ENCODE assay signal across 8 cellular contexts in the genomic region with DNA sequence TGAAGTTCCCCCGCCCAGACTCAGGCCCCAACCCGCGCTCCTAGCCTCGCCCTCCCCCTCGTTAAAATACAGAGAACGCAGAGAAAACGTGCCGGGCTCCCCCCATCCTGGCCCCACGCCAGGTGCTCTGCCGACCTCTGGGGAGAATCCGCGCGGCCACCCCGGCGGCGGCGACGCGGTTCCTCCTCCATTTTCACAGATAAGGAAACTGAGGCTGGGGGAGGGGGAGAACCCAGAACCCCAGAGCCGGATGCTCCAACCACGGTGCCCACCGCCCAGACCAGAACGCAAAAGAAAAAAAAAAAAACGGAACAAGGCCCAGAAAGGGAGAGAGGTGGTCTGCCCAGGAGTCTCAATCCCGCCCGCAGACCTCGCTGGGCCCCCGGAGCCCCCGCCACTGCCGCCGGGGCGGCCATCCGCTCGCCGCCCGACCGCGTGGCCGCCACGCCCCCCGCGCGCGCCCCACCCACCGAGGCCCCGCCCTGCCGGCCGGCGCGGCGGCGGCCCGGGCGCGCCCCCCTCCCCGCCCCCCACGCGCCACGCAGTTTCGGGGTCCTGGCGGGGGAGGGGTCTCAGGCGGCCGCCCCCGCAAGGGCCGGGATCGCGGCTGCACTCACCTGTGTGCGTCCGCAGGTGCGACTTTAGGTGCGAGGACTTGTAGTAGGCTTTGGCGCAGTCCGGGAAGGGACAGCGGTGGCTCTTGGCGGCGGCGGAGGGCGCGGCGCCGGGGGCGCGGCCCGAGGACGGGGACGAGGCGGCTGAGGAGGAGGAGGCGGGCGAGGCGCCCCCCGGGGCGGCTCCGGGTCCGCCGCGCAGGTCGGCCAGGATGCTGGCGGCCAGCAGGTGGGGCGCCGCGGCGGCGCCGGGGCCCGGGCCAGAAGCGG. TPM values are rescaled to one million over a fixed set of nuclear protein-coding genes. Genes with fewer than 3 reads are reported as not detected.
A peak's percentile ranks its signal among the peaks of the same experiment; 100 is the strongest.
DNase-seq lines count a peak whose midpoint lies in the region; ATAC-seq, FAIRE-seq and TF ChIP-seq lines count a peak whose summit lies in the region.

No MANE protein-coding gene starts in this region.

- peak overlapping the region; percentile 97 to 99 for H3K4me3 Mint-ChIP-seq in stimulated activated naive CD8-positive, alpha-beta T cell treated with anti-CD3 and anti-CD28 coated beads, Interleukin-15, amount 100 ng/mL, for 72 hours

- no peak for TF ChIP-seq RAD21 in SK-N-SH (IDR thresholded peaks at IDR 0.05; ENCODE audit: low read length)
- TF ChIP-seq RAD21 in K562 (CRISPR knock-in tag; conservative IDR thresholded peaks at IDR 0.05 in 1 of 2, IDR thresholded peaks at IDR 0.05 in 1 of 2): no peak

- H3K9ac ChIP-seq in SK-N-SH: peak overlapping the region; percentile 87
- H3K9ac ChIP-seq in K562 (ENCODE audit: insufficient read depth in 1 of 2, low read depth in 2 of 2, low read length in 2 of 2): peak overlapping the region; percentile 84 to 97

- CTCF ChIA-PET in SK-N-SH (lab: Yijun Ruan, JAX) (no interaction called here), K562 (lab: Yijun Ruan, JAX; ENCODE audit: low intra/inter-chr PET ratio) (no interaction called here)

- H3K27ac Mint-ChIP-seq in stimulated activated naive CD8-positive, alpha-beta T cell treated with anti-CD3 and anti-CD28 coated beads, Interleukin-15, amount 100 ng/mL, for 72 hours: peak overlapping the region; percentile 95 to 99

- H3K9me3 Mint-ChIP-seq in stimulated activated naive CD8-positive, alpha-beta T cell treated with anti-CD3 and anti-CD28 coated beads, Interleukin-15, amount 100 ng/mL, for 72 hours: no peaks in the 10 kb centered on the region

- intact Hi-C loops in K562 (cut with micrococcal nuclease) (loop anchor here (1.0 kb wide), 1 partner anchor 42 kb away; no protein-coding TSS in a partner anchor), lower leg skin (cut with DNase I; ENCODE audit: low total_unique reads) (no loop called here)

- peaks cover 49% of the 10 kb centered on the region for H4K20me1 ChIP-seq in SK-N-SH (ENCODE audit: insufficient read depth)
- peaks cover 28% of the 10 kb centered on the region for H4K20me1 ChIP-seq in K562 (replicated peaks; ENCODE audit: control insufficient read depth, insufficient read depth, low read length)

- no peak for FAIRE-seq in K562 (lab: Jason Lieb, UNC)

- H3K4me3 ChIP-seq in GM12864 (ENCODE audit: low read depth, low read length) (peak overlapping the region; percentile 81), SK-N-SH (ENCODE audit: low read depth in 2 of 2, low read length in 1 of 2) (peak overlapping the region; percentile 81 to 90), K562 (peak overlapping the region; percentile 95), lower leg skin (ENCODE audit: low read depth, poor library complexity, severe bottlenecking) (peak overlapping the region; percentile 80)

- TF ChIP-seq CTCF in GM12864 (IDR thresholded peaks at IDR 0.05; ENCODE audit: low read depth, low read length, missing control alignments) (no peak), SK-N-SH (IDR thresholded peaks at IDR 0.05) (no peak), K562 (IDR thresholded peaks at IDR 0.05 in 2 of 3, conservative IDR thresholded peaks at IDR 0.05 in 1 of 3; ENCODE audit: insufficient read depth in 2 of 3, low read depth in 1 of 3, low read length in 3 of 3) (no peak), lower leg skin (IDR thresholded peaks at IDR 0.05) (no peak)

- DNase-seq in GM12864 (ENCODE audit: low read depth) (no peak), SK-N-SH (peak; percentile 87), K562 (ENCODE audit: extremely low read depth in 1 of 4, low spot score in 3 of 4) (peak; percentile 53 to 84 (median 66)), lower leg skin (ENCODE audit: low spot score in 2 of 2) (peak in 1 of 2 donors; percentile 87), NCI-H526 treated with DMSO at 0.1 percent for 48 hours (lab: John Stamatoyannopoulos, UW) (no peak)
- DNase-seq in stimulated activated naive CD8-positive, alpha-beta T cell treated with anti-CD3 and anti-CD28 coated beads, Interleukin-15, amount 100 ng/mL, for 72 hours: peak; percentile 62 to 66

- peaks cover 70% of the 10 kb centered on the region for H3K4me1 Mint-ChIP-seq in stimulated activated naive CD8-positive, alpha-beta T cell treated with anti-CD3 and anti-CD28 coated beads, Interleukin-15, amount 100 ng/mL, for 72 hours

- peak; percentile 58; the same call in 1 of the 2 replicates for TF ChIP-seq POLR2A in K562 (conservative IDR thresholded peaks at IDR 0.05)
- no peak for TF ChIP-seq POLR2A in lower leg skin (IDR thresholded peaks at IDR 0.05)

- peaks cover 3% of the 10 kb centered on the region for H3F3A ChIP-seq in SK-N-SH (replicated peaks; ENCODE audit: insufficient read depth)

- POLR2A ChIA-PET in SK-N-SH (lab: Yijun Ruan, JAX): no interaction called here
- POLR2A ChIA-PET in K562 (lab: Yijun Ruan, JAX): interaction anchor here (0.6 kb wide), 1 partner anchor 199 kb away, joined by 3 read pairs; no protein-coding TSS in a partner anchor

- BruUV-seq in K562 (replicated peaks; lab: Mats Ljungman, UMichigan): no TSS peak

- H3K9me3 ChIP-seq in SK-N-SH (no peaks in the 10 kb centered on the region), K562 (replicated peaks; ENCODE audit: control insufficient read depth, insufficient read depth, low read depth, low read length) (no peaks in the 10 kb centered on the region)

- in situ Hi-C loops in K562 (cut with MboI): no loop called here

- H2AFZ ChIP-seq in SK-N-SH (ENCODE audit: low read depth) (no peak overlapping the region), K562 (ENCODE audit: low read depth, low read length) (0 out of 2 replicates have a peak overlapping the region, but pooled peaks have one; percentile 55)

- H3K4me2 ChIP-seq in SK-N-SH: peak overlapping the region; percentile 98
- H3K4me2 ChIP-seq in K562 (ENCODE audit: insufficient read depth, low read length): peak overlapping the region; percentile 82

- H3K27ac ChIP-seq in SK-N-SH (ENCODE audit: low read depth in 2 of 2, low read length in 1 of 2) (peak overlapping the region; percentile 67 to 86), K562 (ENCODE audit: extremely low read depth, low read depth, low read length) (peak overlapping the region; percentile 85)

- H3K27me3 Mint-ChIP-seq in stimulated activated naive CD8-positive, alpha-beta T cell treated with anti-CD3 and anti-CD28 coated beads, Interleukin-15, amount 100 ng/mL, for 72 hours: no peaks in the 10 kb centered on the region

- 0% methylated on average over 21 of the region's 106 CpGs for WGBS in SK-N-SH (ENCODE audit: low lambda C conversion rate)
- under 1% methylated on average over 52 of the region's 106 CpGs for WGBS in K562 (ENCODE audit: insufficient coverage, low coverage, missing lambda C conversion rate)
- 0 to 1% methylated on average over 42 to 72 of the region's 106 CpGs for WGBS in lower leg skin, 2 donors

- no peaks in the 10 kb centered on the region for H3K9me2 ChIP-seq in SK-N-SH

- peaks cover 72% of the 10 kb centered on the region for H3K79me2 ChIP-seq in SK-N-SH (ENCODE audit: insufficient read depth)
- peaks cover 62% of the 10 kb centered on the region for H3K79me2 ChIP-seq in K562 (ENCODE audit: control insufficient read depth, insufficient read depth, low read length)

- H3K36me3 ChIP-seq in SK-N-SH (replicated peaks in 1 of 2; ENCODE audit: control insufficient read depth in 1 of 2, insufficient read depth in 2 of 2, low read length in 1 of 2) (no peaks in the 10 kb centered on the region), K562 (ENCODE audit: control insufficient read depth, insufficient read depth, low read length) (no peaks in the 10 kb centered on the region; the same call in 2 of the 3 replicates)

- H3K27me3 ChIP-seq in SK-N-SH (ENCODE audit: insufficient read depth) (no peaks in the 10 kb centered on the region), K562 (ENCODE audit: control insufficient read depth in 2 of 2, insufficient read depth in 2 of 2, low read length in 2 of 2) (no peaks in the 10 kb centered on the region)

- TF ChIP-seq EP300 in SK-N-SH (IDR thresholded peaks at IDR 0.05; ENCODE audit: borderline replicate concordance in 1 of 2, low read depth in 1 of 2, low read length in 1 of 2): no peak
- no peak for TF ChIP-seq EP300 in K562 (IDR thresholded peaks at IDR 0.05; ENCODE audit: low read length)

- H3K9me1 ChIP-seq in K562 (ENCODE audit: control insufficient read depth, insufficient read depth, low read length): peaks cover 5% of the 10 kb centered on the region

- ATAC-seq in HG02885 (IDR thresholded peaks at IDR 0.05; ENCODE audit: poor library complexity, unreplicated experiment) (peak; percentile 26), K562 (no peak), HG03520 (IDR thresholded peaks at IDR 0.05; ENCODE audit: unreplicated experiment) (no peak)
- ATAC-seq in stimulated activated naive CD8-positive, alpha-beta T cell treated with anti-CD3 and anti-CD28 coated beads, Interleukin-15, amount 100 ng/mL, for 72 hours: peak; percentile 2

- H3K4me1 ChIP-seq in SK-N-SH (ENCODE audit: control insufficient read depth in 1 of 2, insufficient read depth in 2 of 2, low read depth in 1 of 2, low read length in 1 of 2): peaks cover 22 to 44% of the 10 kb centered on the region in 2 experiments; a peak in 3 of 4 replicates
- peaks cover 40 to 77% of the 10 kb centered on the region in 2 experiments for H3K4me1 ChIP-seq in K562 (replicated peaks in 1 of 2; ENCODE audit: control insufficient read depth in 2 of 2, insufficient read depth in 2 of 2, low read length in 2 of 2)

RNA-seq across cellular contexts. Expression of a gene that starts 0.7 kb away (rescaled TPM):
- polyA plus RNA-seq in SK-N-SH (2012; rRNA removed): 11.3 and 16.1 TPM in 2 replicates
- polyA plus RNA-seq in SK-N-SH (2012; cell fraction: cytosol; rRNA removed): 11.6 and 17.8 TPM in 2 replicates
- polyA plus RNA-seq in SK-N-SH (2012; cell fraction: nucleus; rRNA removed): 28.7 and 43.5 TPM in 2 replicates
- total RNA-seq in K562 (2011; cell fraction: chromatin; rRNA removed; ENCODE audit: low replicate concordance): 5.8 and 14.0 TPM in 2 replicates
- total RNA-seq in K562 (2011; cell fraction: nucleolus; rRNA removed): 11.7 and 16.7 TPM in 2 replicates
- 6.4 and 7.5 TPM in 2 replicates for total RNA-seq in K562 (2011; cell fraction: nucleoplasm; rRNA removed)
- 15.5 and 22.0 TPM in 2 replicates for total RNA-seq in K562 (2014; rRNA removed)
- total RNA-seq in K562 (2014; rRNA removed; fragmentation: Illumina TruSeq; extraction: Trizol): 3.4 and 3.8 TPM in 2 replicates
- 7.9 and 9.4 TPM in 2 replicates for total RNA-seq in K562 (2015; rRNA removed; fragmentation: Illumina TruSeq; extraction: Trizol)
- 59.1 and 60.4 TPM in 2 replicates for total RNA-seq in K562 (2021)
- 3.7 and 4.8 TPM in 2 replicates for polyA plus RNA-seq in K562 (2011; rRNA removed)
- polyA plus RNA-seq in K562 (2011; cell fraction: cytosol; rRNA removed): 7.1 and 44.8 TPM in 2 replicates
- polyA plus RNA-seq in K562 (2011; cell fraction: nucleus; rRNA removed): 14.2 and 29.1 TPM in 2 replicates
- polyA plus RNA-seq in K562 (2012): 20.8 and 23.7 TPM in 2 replicates
- polyA plus RNA-seq in K562 (2014; fragmentation: Illumina TruSeq; extraction: Trizol): 6.8 and 13.1 TPM in 2 replicates
- polyA plus RNA-seq in K562 (2014; fragmentation: Nextera tagmentation; extraction: Ambion mirVana): under 1 TPM; 0.04 to 0.10 TPM
- 15.4 and 27.5 TPM in 2 replicates for polyA plus RNA-seq in K562 (2014; rRNA removed)
- polyA minus RNA-seq in K562 (2011; rRNA and poly(A)+ RNA removed): 1.0 and 1.3 TPM in 2 replicates
- 15.0 and 25.4 TPM in 2 replicates for polyA minus RNA-seq in K562 (2011; cell fraction: cytosol; rRNA and poly(A)+ RNA removed)
- polyA minus RNA-seq in K562 (2011; cell fraction: nucleus; rRNA and poly(A)+ RNA removed): 5.8 and 6.6 TPM in 2 replicates
- 10 to 100 TPM in 3 of 4 donors, 1 to 10 TPM in 1; 9.0 to 16.2 (median 13.5) TPM for total RNA-seq in lower leg skin

RNA-seq across cellular contexts. Expression of a gene that starts 14.4 kb away (rescaled TPM):
- 9.0 and 18.8 TPM in 2 replicates for polyA plus RNA-seq in SK-N-SH (2012; rRNA removed)
- 7.1 and 12.6 TPM in 2 replicates for polyA plus RNA-seq in SK-N-SH (2012; cell fraction: cytosol; rRNA removed)
- 87.2 and 224 TPM in 2 replicates for polyA plus RNA-seq in SK-N-SH (2012; cell fraction: nucleus; rRNA removed)
- 46.7 and 163 TPM in 2 replicates for total RNA-seq in K562 (2011; cell fraction: chromatin; rRNA removed; ENCODE audit: low replicate concordance)
- 112 and 114 TPM in 2 replicates for total RNA-seq in K562 (2011; cell fraction: nucleolus; rRNA removed)
- total RNA-seq in K562 (2011; cell fraction: nucleoplasm; rRNA removed): 55.0 and 57.6 TPM in 2 replicates
- 15.8 and 21.9 TPM in 2 replicates for total RNA-seq in K562 (2014; rRNA removed)
- total RNA-seq in K562 (2014; rRNA removed; fragmentation: Illumina TruSeq; extraction: Trizol): 3.5 and 4.5 TPM in 2 replicates
- 15.8 and 20.8 TPM in 2 replicates for total RNA-seq in K562 (2015; rRNA removed; fragmentation: Illumina TruSeq; extraction: Trizol)
- total RNA-seq in K562 (2021): 52.4 and 63.3 TPM in 2 replicates
- polyA plus RNA-seq in K562 (2011; rRNA removed): 14.6 and 21.5 TPM in 2 replicates
- 17.4 and 27.3 TPM in 2 replicates for polyA plus RNA-seq in K562 (2011; cell fraction: cytosol; rRNA removed)
- polyA plus RNA-seq in K562 (2011; cell fraction: nucleus; rRNA removed): 56.5 and 100 TPM in 2 replicates
- polyA plus RNA-seq in K562 (2012): 37.1 and 39.8 TPM in 2 replicates
- polyA plus RNA-seq in K562 (2014; fragmentation: Illumina TruSeq; extraction: Trizol): 16.7 and 40.7 TPM in 2 replicates
- under 1 TPM; 0.04 to 0.29 TPM for polyA plus RNA-seq in K562 (2014; fragmentation: Nextera tagmentation; extraction: Ambion mirVana)
- polyA plus RNA-seq in K562 (2014; rRNA removed): 31.0 and 50.1 TPM in 2 replicates
- 7.4 and 11.2 TPM in 2 replicates for polyA minus RNA-seq in K562 (2011; rRNA and poly(A)+ RNA removed)
- polyA minus RNA-seq in K562 (2011; cell fraction: cytosol; rRNA and poly(A)+ RNA removed): 23.8 and 34.7 TPM in 2 replicates
- 19.5 and 21.3 TPM in 2 replicates for polyA minus RNA-seq in K562 (2011; cell fraction: nucleus; rRNA and poly(A)+ RNA removed)
- 10 to 100 TPM; 32.9 to 51.1 (median 41.2) TPM for total RNA-seq in lower leg skin

RNA-seq across cellular contexts. Expression of a gene that starts 22.6 kb away (rescaled TPM):
- polyA plus RNA-seq in SK-N-SH (2012; rRNA removed): 61.1 and 69.1 TPM in 2 replicates
- 25.5 and 46.5 TPM in 2 replicates for polyA plus RNA-seq in SK-N-SH (2012; cell fraction: cytosol; rRNA removed)
- 86.6 and 88.2 TPM in 2 replicates for polyA plus RNA-seq in SK-N-SH (2012; cell fraction: nucleus; rRNA removed)
- total RNA-seq in K562 (2011; cell fraction: chromatin; rRNA removed; ENCODE audit: low replicate concordance): 29.4 and 87.9 TPM in 2 replicates
- total RNA-seq in K562 (2011; cell fraction: nucleolus; rRNA removed): 61.7 and 67.8 TPM in 2 replicates
- 40.1 and 45.4 TPM in 2 replicates for total RNA-seq in K562 (2011; cell fraction: nucleoplasm; rRNA removed)
- total RNA-seq in K562 (2014; rRNA removed): 135 and 157 TPM in 2 replicates
- total RNA-seq in K562 (2014; rRNA removed; fragmentation: Illumina TruSeq; extraction: Trizol): 0.93 and 1.5 TPM in 2 replicates
- 18.9 and 26.5 TPM in 2 replicates for total RNA-seq in K562 (2015; rRNA removed; fragmentation: Illumina TruSeq; extraction: Trizol)
- total RNA-seq in K562 (2021): 84.2 and 87.7 TPM in 2 replicates
- polyA plus RNA-seq in K562 (2011; rRNA removed): 24.6 and 45.3 TPM in 2 replicates
- 54.2 and 174 TPM in 2 replicates for polyA plus RNA-seq in K562 (2011; cell fraction: cytosol; rRNA removed)
- polyA plus RNA-seq in K562 (2011; cell fraction: nucleus; rRNA removed): 117 and 184 TPM in 2 replicates
- 47.5 and 74.5 TPM in 2 replicates for polyA plus RNA-seq in K562 (2012)
- 3.6 and 16.9 TPM in 2 replicates for polyA plus RNA-seq in K562 (2014; fragmentation: Illumina TruSeq; extraction: Trizol)
- polyA plus RNA-seq in K562 (2014; fragmentation: Nextera tagmentation; extraction: Ambion mirVana): under 1 TPM in 1 of 2 experiments, not detected in 1; 0.04 TPM
- polyA plus RNA-seq in K562 (2014; rRNA removed): 95.1 and 99.0 TPM in 2 replicates
- 6.9 and 11.0 TPM in 2 replicates for polyA minus RNA-seq in K562 (2011; rRNA and poly(A)+ RNA removed)
- 26.1 and 39.4 TPM in 2 replicates for polyA minus RNA-seq in K562 (2011; cell fraction: cytosol; rRNA and poly(A)+ RNA removed)
- polyA minus RNA-seq in K562 (2011; cell fraction: nucleus; rRNA and poly(A)+ RNA removed): 15.3 and 15.8 TPM in 2 replicates
- total RNA-seq in lower leg skin: 100 to 1,000 TPM; 154 to 201 (median 186) TPM

RNA-seq across cellular contexts. Expression of a gene that starts 42.5 kb away (rescaled TPM):
- polyA plus RNA-seq in SK-N-SH (2012; rRNA removed) (1.7 and 2.8 TPM in 2 replicates), K562 (2011; rRNA removed) (0.67 and 1.1 TPM in 2 replicates), K562 (2014; fragmentation: Illumina TruSeq; extraction: Trizol) (0.68 TPM in 1 of 2 replicates, not detected in the other), K562 (2014; fragmentation: Nextera tagmentation; extraction: Ambion mirVana) (not detected), K562 (2014; rRNA removed) (9.2 and 10.2 TPM in 2 replicates)
- 1.3 and 2.1 TPM in 2 replicates for polyA plus RNA-seq in SK-N-SH (2012; cell fraction: cytosol; rRNA removed)
- 7.3 and 12.1 TPM in 2 replicates for polyA plus RNA-seq in SK-N-SH (2012; cell fraction: nucleus; rRNA removed)
- 6.3 and 20.5 TPM in 2 replicates for total RNA-seq in K562 (2011; cell fraction: chromatin; rRNA removed; ENCODE audit: low replicate concordance)
- 18.0 and 18.5 TPM in 2 replicates for total RNA-seq in K562 (2011; cell fraction: nucleolus; rRNA removed)
- total RNA-seq in K562 (2011; cell fraction: nucleoplasm; rRNA removed): 5.6 and 6.9 TPM in 2 replicates
- total RNA-seq in K562 (2014; rRNA removed) (7.8 and 10.4 TPM in 2 replicates), K562 (2014; rRNA removed; fragmentation: Illumina TruSeq; extraction: Trizol) (not detected in 2 replicates), K562 (2015; rRNA removed; fragmentation: Illumina TruSeq; extraction: Trizol) (0.72 and 1.7 TPM in 2 replicates), K562 (2021) (15.1 and 15.6 TPM in 2 replicates), lower leg skin (10 to 100 TPM; 20.1 to 27.3 (median 25.7) TPM)
- 1.1 and 11.4 TPM in 2 replicates for polyA plus RNA-seq in K562 (2011; cell fraction: cytosol; rRNA removed)
- polyA plus RNA-seq in K562 (2011; cell fraction: nucleus; rRNA removed): 3.3 and 11.9 TPM in 2 replicates
- polyA plus RNA-seq in K562 (2012): 6.8 and 6.9 TPM in 2 replicates
- 0.18 and 0.21 TPM in 2 replicates for polyA minus RNA-seq in K562 (2011; rRNA and poly(A)+ RNA removed)
- polyA minus RNA-seq in K562 (2011; cell fraction: cytosol; rRNA and poly(A)+ RNA removed): 4.5 and 5.4 TPM in 2 replicates
- polyA minus RNA-seq in K562 (2011; cell fraction: nucleus; rRNA and poly(A)+ RNA removed): 2.1 and 3.4 TPM in 2 replicates

RNA-seq across cellular contexts. Expression of a gene that starts 42.5 kb away (rescaled TPM):
- polyA plus RNA-seq in SK-N-SH (2012; rRNA removed): 11.8 and 30.0 TPM in 2 replicates
- 16.4 and 28.2 TPM in 2 replicates for polyA plus RNA-seq in SK-N-SH (2012; cell fraction: cytosol; rRNA removed)
- 67.1 and 70.7 TPM in 2 replicates for polyA plus RNA-seq in SK-N-SH (2012; cell fraction: nucleus; rRNA removed)
- total RNA-seq in K562 (2011; cell fraction: chromatin; rRNA removed; ENCODE audit: low replicate concordance): 53.4 and 162 TPM in 2 replicates
- 113 and 133 TPM in 2 replicates for total RNA-seq in K562 (2011; cell fraction: nucleolus; rRNA removed)
- 92.1 and 94.1 TPM in 2 replicates for total RNA-seq in K562 (2011; cell fraction: nucleoplasm; rRNA removed)
- total RNA-seq in K562 (2014; rRNA removed): 20.9 and 26.4 TPM in 2 replicates
- total RNA-seq in K562 (2014; rRNA removed; fragmentation: Illumina TruSeq; extraction: Trizol): 4.1 and 5.6 TPM in 2 replicates
- total RNA-seq in K562 (2015; rRNA removed; fragmentation: Illumina TruSeq; extraction: Trizol): 12.8 and 13.2 TPM in 2 replicates
- 40.3 and 45.9 TPM in 2 replicates for total RNA-seq in K562 (2021)
- polyA plus RNA-seq in K562 (2011; rRNA removed): 6.7 and 8.9 TPM in 2 replicates
- 8.3 and 13.1 TPM in 2 replicates for polyA plus RNA-seq in K562 (2011; cell fraction: cytosol; rRNA removed)
- polyA plus RNA-seq in K562 (2011; cell fraction: nucleus; rRNA removed): 20.3 and 35.7 TPM in 2 replicates
- polyA plus RNA-seq in K562 (2012): 26.7 and 53.0 TPM in 2 replicates
- 15.2 and 26.1 TPM in 2 replicates for polyA plus RNA-seq in K562 (2014; fragmentation: Illumina TruSeq; extraction: Trizol)
- under 1 TPM; 0.81 to 0.89 TPM for polyA plus RNA-seq in K562 (2014; fragmentation: Nextera tagmentation; extraction: Ambion mirVana)
- 17.1 and 19.3 TPM in 2 replicates for polyA plus RNA-seq in K562 (2014; rRNA removed)
- polyA minus RNA-seq in K562 (2011; rRNA and poly(A)+ RNA removed): 3.4 and 5.9 TPM in 2 replicates
- polyA minus RNA-seq in K562 (2011; cell fraction: cytosol; rRNA and poly(A)+ RNA removed): 13.0 and 23.2 TPM in 2 replicates
- 12.0 and 13.3 TPM in 2 replicates for polyA minus RNA-seq in K562 (2011; cell fraction: nucleus; rRNA and poly(A)+ RNA removed)
- total RNA-seq in lower leg skin: 100 to 1,000 TPM; 108 to 119 (median 113) TPM

Comparison
In these comparisons a context has a peak if more than half of its experiments do, and no peak if none do; other contexts are left out.
1. DNase-seq: peak in SK-N-SH (single experiment), K562 (4 of 4) and stimulated activated naive CD8-positive, alpha-beta T cell treated with anti-CD3 and anti-CD28 coated beads, Interleukin-15, amount 100 ng/mL, for 72 hours (2 of 2); none in GM12864 (single experiment) and NCI-H526 treated with DMSO at 0.1 percent for 48 hours (single experiment).
2. ATAC-seq: peak in HG02885 (single experiment) and stimulated activated naive CD8-positive, alpha-beta T cell treated with anti-CD3 and anti-CD28 coated beads, Interleukin-15, amount 100 ng/mL, for 72 hours (single experiment); none in K562 (single experiment) and HG03520 (single experiment).
3. Peak in every context shown above with its lines, with median percentiles within 50 percentile points of each other: H3K4me3 ChIP-seq.